16 cellular contexts compared by ENCODE assay signal in the genomic region with DNA sequence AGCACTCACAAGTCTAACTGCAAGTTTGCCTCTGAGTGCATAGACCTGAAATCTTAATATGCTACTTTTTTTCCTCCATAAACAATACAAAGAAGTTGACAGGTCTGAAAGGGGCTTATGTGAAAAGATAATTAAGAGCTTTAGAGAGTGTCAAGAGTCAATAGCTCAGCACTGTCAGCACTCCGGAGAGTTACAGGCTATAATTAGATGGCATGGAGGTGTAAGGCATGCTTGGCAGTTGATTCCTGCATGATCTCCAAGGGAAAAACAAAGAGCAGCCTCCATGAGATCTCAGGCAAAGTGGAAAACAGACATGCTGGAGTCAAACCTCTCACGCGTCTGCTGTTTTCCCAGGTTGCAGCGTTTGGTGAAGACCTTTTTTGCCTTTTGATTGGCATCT.
"Had no signal": no experiment of that assay in that cellular context is flagged by ENCODE, and none has a peak within 500 bp of the region (broad histone marks: within the 10 kb centered on the region; RNA-seq: fewer than 3 reads in every experiment).

No MANE protein-coding gene starts in this region.

- H3K4me1 ChIP-seq: colonic mucosa, left lung had no signal

- H3K36me3 ChIP-seq: colonic mucosa, left lung, thoracic aorta had no signal

- ATAC-seq: esophagus mucosa; left lung; natural killer cell; stimulated activated effector memory CD8-positive, alpha-beta T cell treated with anti-CD3 and anti-CD28 coated beads, Interleukin-12 subunit alpha, Interleukin-12 subunit beta, amount 100 ng/mL, for 72 hours; WTC11 had no signal

- H3K9me3 ChIP-seq: colonic mucosa, thoracic aorta had no signal

- H3K27me3 ChIP-seq: colonic mucosa, left lung had no signal

- H3K4me3 ChIP-seq: colonic mucosa, left lung, thoracic aorta had no signal

- DNase-seq: activated CD4-positive, alpha-beta T cell treated with anti-CD3 and anti-CD28 coated beads for 4 hours; activated CD8-positive, alpha-beta memory T cell treated with anti-CD3 and anti-CD28 coated beads, Interleukin-2, amount 50 U/mL, for 48 hours; activated gamma-delta T cell treated with Interleukin-2 at 50 U/mL for 16 hours; amniotic stem cell; central memory CD4-positive, alpha-beta T cell; colonic mucosa; hypothalamus; kidney; left lung; natural killer cell; stimulated activated CD4-positive, alpha-beta T cell treated with anti-CD3 and anti-CD28 coated beads, Interleukin-1b, Interleukin-23, amount 100 ng/mL, for 48 hours had no signal

- FAIRE-seq: kidney, TTC549 had no signal

- H3K27ac ChIP-seq: colonic mucosa, left lung, thoracic aorta had no signal
